ENCODE assay signal across 29 cellular contexts in genomic region chr15:33616485-33616884, GRCh38.
"Had no signal": no experiment of that assay in that cellular context is flagged by ENCODE, and none has a peak within 500 bp of the region (broad histone marks: within the 10 kb centered on the region; RNA-seq: fewer than 3 reads in every experiment).

No MANE protein-coding gene starts in this region.

- H3K4me3 ChIP-seq: adrenal gland, body of pancreas, esophagus muscularis mucosa, gastroesophageal sphincter, heart right ventricle had no signal

- H3K27ac ChIP-seq: adrenal gland, body of pancreas, esophagus muscularis mucosa, gastroesophageal sphincter, heart right ventricle had no signal

- ATAC-seq: activated CD4-positive, alpha-beta T cell treated with anti-CD3 and anti-CD28 coated beads for 36 hours; activated CD8-positive, alpha-beta memory T cell treated with anti-CD3 and anti-CD28 coated beads, Interleukin-2, amount 10 ng/mL, durations not matched to agents 7 days and 5 days; activated CD8-positive, alpha-beta T cell treated with anti-CD3 and anti-CD28 coated beads, Interleukin-2, amount 10 ng/mL, durations not matched to agents 7 days and 5 days; activated naive CD8-positive, alpha-beta T cell treated with anti-CD3 and anti-CD28 coated beads, Interleukin-2, amount 50 U/mL, for 24 hours; body of pancreas; effector memory CD8-positive, alpha-beta T cell; gastroesophageal sphincter; heart right ventricle had no signal

- H3K4me1 ChIP-seq: adrenal gland, body of pancreas, esophagus muscularis mucosa, gastroesophageal sphincter, heart right ventricle had no signal

- H3K9me3 ChIP-seq: adrenal gland, body of pancreas, esophagus muscularis mucosa, gastroesophageal sphincter, heart right ventricle had no signal

- H3K27me3 ChIP-seq: body of pancreas, esophagus muscularis mucosa, gastroesophageal sphincter had no signal

- DNase-seq: activated CD4-positive, alpha-beta memory T cell treated with anti-CD3 and anti-CD28 coated beads for 36 hours; activated CD4-positive, alpha-beta T cell treated with anti-CD3 and anti-CD28 coated beads for 36 hours; activated CD4-positive, alpha-beta T cell treated with anti-CD3 and anti-CD28 coated beads, Interleukin-2, amount 10 ng/mL, durations not matched to agents 24 days and 14 days; activated CD4-positive, CD25-positive, alpha-beta regulatory T cell; activated CD4-positive, CD25-positive, alpha-beta regulatory T cell treated with anti-CD3 and anti-CD28 coated beads, Interleukin-2, amount 50 U/mL, for 72 hours; activated CD8-positive, alpha-beta memory T cell treated with anti-CD3 and anti-CD28 coated beads, Interleukin-2, amount 10 ng/mL, durations not matched to agents 7 days and 5 days; activated CD8-positive, alpha-beta memory T cell treated with anti-CD3 and anti-CD28 coated beads, Interleukin-2, amount 50 U/mL, for 4 hours; activated CD8-positive, alpha-beta T cell treated with anti-CD3 and anti-CD28 coated beads, Interleukin-2, amount 10 ng/mL, durations not matched to agents 7 days and 5 days; activated effector memory CD4-positive, alpha-beta T cell treated with anti-CD3 and anti-CD28 coated beads, Interleukin-2, amount 50 U/mL, for 16 hours; activated naive CD4-positive, alpha-beta T cell treated with anti-CD3 and anti-CD28 coated beads for 36 hours; activated naive CD8-positive, alpha-beta T cell treated with anti-CD3 and anti-CD28 coated beads for 36 hours; activated naive CD8-positive, alpha-beta T cell treated with anti-CD3 and anti-CD28 coated beads, Interleukin-2, amount 50 U/mL, for 24 hours; activated T-cell treated with anti-CD3 and anti-CD28 coated beads, Interleukin-2, amount 50 U/mL, for 1 hour; activated T-cell treated with anti-CD3 and anti-CD28 coated beads, Interleukin-2, amount 50 U/mL, for 48 hours; adrenal gland; amygdala; aorta; body of pancreas; caudate nucleus; cortex of kidney; dermis blood vessel endothelial cell; effector CD4-positive, alpha-beta T cell; effector memory CD8-positive, alpha-beta T cell; erythroblast; foreskin melanocyte; heart right ventricle; T-helper 2 cell had no signal

- H3K36me3 ChIP-seq: adrenal gland, esophagus muscularis mucosa, gastroesophageal sphincter, heart right ventricle had no signal
